Comparison of ENCODE assay signal across 1 cellular context in genomic region chr1:145714524-145715111, GRCh38.
TF ChIP-seq lines count a peak whose summit lies in the region.

No MANE protein-coding gene starts in this region.

TF ChIP-seq in HepG2, 621 proteins besides CTCF, POLR2A, EP300 and RAD21 (continued from another document and continues in another):
- no peak for TF ChIP-seq MZF1 (CRISPR knock-in tag; IDR thresholded peaks at IDR 0.05; ENCODE audit: borderline replicate concordance)
- peak; percentile 67; the same call in 1 of the 2 replicates for TF ChIP-seq YEATS4 (CRISPR knock-in tag; IDR thresholded peaks at IDR 0.05; ENCODE audit: borderline replicate concordance)
- no peak for TF ChIP-seq ZNF567 (CRISPR knock-in tag; IDR thresholded peaks at IDR 0.05; ENCODE audit: borderline replicate concordance)
- TF ChIP-seq ZNF850 (CRISPR knock-in tag; conservative IDR thresholded peaks at IDR 0.05), result no peak
- no peak for TF ChIP-seq HOXA7 (CRISPR knock-in tag; IDR thresholded peaks at IDR 0.05)
- no peak for TF ChIP-seq MAFG (CRISPR knock-in tag; IDR thresholded peaks at IDR 0.05)
- TF ChIP-seq, protein P1, sequence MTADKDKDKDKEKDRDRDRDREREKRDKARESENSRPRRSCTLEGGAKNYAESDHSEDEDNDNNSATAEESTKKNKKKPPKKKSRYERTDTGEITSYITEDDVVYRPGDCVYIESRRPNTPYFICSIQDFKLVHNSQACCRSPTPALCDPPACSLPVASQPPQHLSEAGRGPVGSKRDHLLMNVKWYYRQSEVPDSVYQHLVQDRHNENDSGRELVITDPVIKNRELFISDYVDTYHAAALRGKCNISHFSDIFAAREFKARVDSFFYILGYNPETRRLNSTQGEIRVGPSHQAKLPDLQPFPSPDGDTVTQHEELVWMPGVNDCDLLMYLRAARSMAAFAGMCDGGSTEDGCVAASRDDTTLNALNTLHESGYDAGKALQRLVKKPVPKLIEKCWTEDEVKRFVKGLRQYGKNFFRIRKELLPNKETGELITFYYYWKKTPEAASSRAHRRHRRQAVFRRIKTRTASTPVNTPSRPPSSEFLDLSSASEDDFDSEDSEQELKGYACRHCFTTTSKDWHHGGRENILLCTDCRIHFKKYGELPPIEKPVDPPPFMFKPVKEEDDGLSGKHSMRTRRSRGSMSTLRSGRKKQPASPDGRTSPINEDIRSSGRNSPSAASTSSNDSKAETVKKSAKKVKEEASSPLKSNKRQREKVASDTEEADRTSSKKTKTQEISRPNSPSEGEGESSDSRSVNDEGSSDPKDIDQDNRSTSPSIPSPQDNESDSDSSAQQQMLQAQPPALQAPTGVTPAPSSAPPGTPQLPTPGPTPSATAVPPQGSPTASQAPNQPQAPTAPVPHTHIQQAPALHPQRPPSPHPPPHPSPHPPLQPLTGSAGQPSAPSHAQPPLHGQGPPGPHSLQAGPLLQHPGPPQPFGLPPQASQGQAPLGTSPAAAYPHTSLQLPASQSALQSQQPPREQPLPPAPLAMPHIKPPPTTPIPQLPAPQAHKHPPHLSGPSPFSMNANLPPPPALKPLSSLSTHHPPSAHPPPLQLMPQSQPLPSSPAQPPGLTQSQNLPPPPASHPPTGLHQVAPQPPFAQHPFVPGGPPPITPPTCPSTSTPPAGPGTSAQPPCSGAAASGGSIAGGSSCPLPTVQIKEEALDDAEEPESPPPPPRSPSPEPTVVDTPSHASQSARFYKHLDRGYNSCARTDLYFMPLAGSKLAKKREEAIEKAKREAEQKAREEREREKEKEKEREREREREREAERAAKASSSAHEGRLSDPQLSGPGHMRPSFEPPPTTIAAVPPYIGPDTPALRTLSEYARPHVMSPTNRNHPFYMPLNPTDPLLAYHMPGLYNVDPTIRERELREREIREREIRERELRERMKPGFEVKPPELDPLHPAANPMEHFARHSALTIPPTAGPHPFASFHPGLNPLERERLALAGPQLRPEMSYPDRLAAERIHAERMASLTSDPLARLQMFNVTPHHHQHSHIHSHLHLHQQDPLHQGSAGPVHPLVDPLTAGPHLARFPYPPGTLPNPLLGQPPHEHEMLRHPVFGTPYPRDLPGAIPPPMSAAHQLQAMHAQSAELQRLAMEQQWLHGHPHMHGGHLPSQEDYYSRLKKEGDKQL (CRISPR knock-in tag; IDR thresholded peaks at IDR 0.05; ENCODE audit: low read depth), result no peak
- TF ChIP-seq ZKSCAN5 (CRISPR knock-in tag; IDR thresholded peaks at IDR 0.05), result no peak
- no peak for TF ChIP-seq LCORL (IDR thresholded peaks at IDR 0.05)
- TF ChIP-seq LCORL (CRISPR knock-in tag; IDR thresholded peaks at IDR 0.05), result peak; percentile 89
- TF ChIP-seq ZMYM3 (CRISPR knock-in tag; IDR thresholded peaks at IDR 0.05), result peak; percentile 80
- no peak for TF ChIP-seq ZNF841 (CRISPR knock-in tag; IDR thresholded peaks at IDR 0.05; ENCODE audit: borderline replicate concordance)
- TF ChIP-seq, protein P2, sequence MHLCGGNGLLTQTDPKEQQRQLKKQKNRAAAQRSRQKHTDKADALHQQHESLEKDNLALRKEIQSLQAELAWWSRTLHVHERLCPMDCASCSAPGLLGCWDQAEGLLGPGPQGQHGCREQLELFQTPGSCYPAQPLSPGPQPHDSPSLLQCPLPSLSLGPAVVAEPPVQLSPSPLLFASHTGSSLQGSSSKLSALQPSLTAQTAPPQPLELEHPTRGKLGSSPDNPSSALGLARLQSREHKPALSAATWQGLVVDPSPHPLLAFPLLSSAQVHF (CRISPR knock-in tag; IDR thresholded peaks at IDR 0.05), result no peak
- no peak for TF ChIP-seq ZNF616 (CRISPR knock-in tag; IDR thresholded peaks at IDR 0.05; ENCODE audit: low read depth)
- 0 out of 2 replicates have a peak, but pooled peaks have one; percentile 71 for TF ChIP-seq ZNF678 (CRISPR knock-in tag; IDR thresholded peaks at IDR 0.05)
- TF ChIP-seq ZFP1 (CRISPR knock-in tag; IDR thresholded peaks at IDR 0.05), result no peak
- no peak for TF ChIP-seq ZNF34 (CRISPR knock-in tag; IDR thresholded peaks at IDR 0.05; ENCODE audit: borderline replicate concordance)
- peak; percentile 60 for TF ChIP-seq ERF (CRISPR knock-in tag; IDR thresholded peaks at IDR 0.05)
- TF ChIP-seq, protein P3, sequence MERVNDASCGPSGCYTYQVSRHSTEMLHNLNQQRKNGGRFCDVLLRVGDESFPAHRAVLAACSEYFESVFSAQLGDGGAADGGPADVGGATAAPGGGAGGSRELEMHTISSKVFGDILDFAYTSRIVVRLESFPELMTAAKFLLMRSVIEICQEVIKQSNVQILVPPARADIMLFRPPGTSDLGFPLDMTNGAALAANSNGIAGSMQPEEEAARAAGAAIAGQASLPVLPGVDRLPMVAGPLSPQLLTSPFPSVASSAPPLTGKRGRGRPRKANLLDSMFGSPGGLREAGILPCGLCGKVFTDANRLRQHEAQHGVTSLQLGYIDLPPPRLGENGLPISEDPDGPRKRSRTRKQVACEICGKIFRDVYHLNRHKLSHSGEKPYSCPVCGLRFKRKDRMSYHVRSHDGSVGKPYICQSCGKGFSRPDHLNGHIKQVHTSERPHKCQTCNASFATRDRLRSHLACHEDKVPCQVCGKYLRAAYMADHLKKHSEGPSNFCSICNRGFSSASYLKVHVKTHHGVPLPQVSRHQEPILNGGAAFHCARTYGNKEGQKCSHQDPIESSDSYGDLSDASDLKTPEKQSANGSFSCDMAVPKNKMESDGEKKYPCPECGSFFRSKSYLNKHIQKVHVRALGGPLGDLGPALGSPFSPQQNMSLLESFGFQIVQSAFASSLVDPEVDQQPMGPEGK (CRISPR knock-in tag; IDR thresholded peaks at IDR 0.05), result peak; percentile 39; the same call in 1 of the 2 replicates
- no peak for TF ChIP-seq ZFP41 (CRISPR knock-in tag; IDR thresholded peaks at IDR 0.05; ENCODE audit: borderline replicate concordance)
- no peak for TF ChIP-seq AGO1 (IDR thresholded peaks at IDR 0.05; ENCODE audit: low read depth, low read length, poor library complexity, severe bottlenecking)
- peak; percentile 68; the same call in 1 of the 2 replicates for TF ChIP-seq MYC (CRISPR knock-in tag; IDR thresholded peaks at IDR 0.05; ENCODE audit: borderline replicate concordance)
- no peak for TF ChIP-seq HDAC6 (IDR thresholded peaks at IDR 0.05; ENCODE audit: low read depth, low read length)
- peak; percentile 96; the same call in 1 of the 2 replicates for TF ChIP-seq ZNF775 (CRISPR knock-in tag; IDR thresholded peaks at IDR 0.05; ENCODE audit: borderline replicate concordance)
- no peak for TF ChIP-seq ZBTB8A (CRISPR knock-in tag; IDR thresholded peaks at IDR 0.05; ENCODE audit: borderline replicate concordance, low read depth)
- 0 out of 2 replicates have a peak, but pooled peaks have one; percentile 19 for TF ChIP-seq NCOA2 (CRISPR knock-in tag; IDR thresholded peaks at IDR 0.05)
- TF ChIP-seq ZNF30 (CRISPR knock-in tag; IDR thresholded peaks at IDR 0.05), result 0 out of 2 replicates have a peak, but pooled peaks have one; percentile 73
- TF ChIP-seq SPEN (CRISPR knock-in tag; IDR thresholded peaks at IDR 0.05; ENCODE audit: low read depth), result peak; percentile 80
- no peak for TF ChIP-seq TP53 (CRISPR knock-in tag; conservative IDR thresholded peaks at IDR 0.05)
- no peak for TF ChIP-seq HNRNPK (IDR thresholded peaks at IDR 0.05; ENCODE audit: low read depth, low read length, poor library complexity, severe bottlenecking)
- no peak for TF ChIP-seq ONECUT2 (CRISPR knock-in tag; IDR thresholded peaks at IDR 0.05)
- no peak for TF ChIP-seq ZNF235 (CRISPR knock-in tag; IDR thresholded peaks at IDR 0.05; ENCODE audit: borderline replicate concordance)
- TF ChIP-seq, protein P4, sequence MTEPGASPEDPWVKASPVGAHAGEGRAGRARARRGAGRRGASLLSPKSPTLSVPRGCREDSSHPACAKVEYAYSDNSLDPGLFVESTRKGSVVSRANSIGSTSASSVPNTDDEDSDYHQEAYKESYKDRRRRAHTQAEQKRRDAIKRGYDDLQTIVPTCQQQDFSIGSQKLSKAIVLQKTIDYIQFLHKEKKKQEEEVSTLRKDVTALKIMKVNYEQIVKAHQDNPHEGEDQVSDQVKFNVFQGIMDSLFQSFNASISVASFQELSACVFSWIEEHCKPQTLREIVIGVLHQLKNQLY (CRISPR knock-in tag; IDR thresholded peaks at IDR 0.05), result no peak
- TF ChIP-seq CEBPB (IDR thresholded peaks at IDR 0.05; ENCODE audit: borderline replicate concordance, low read depth, low read length), result peak; percentile 37
- no peak for TF ChIP-seq CREB1 (IDR thresholded peaks at IDR 0.05)
- TF ChIP-seq CREB1 (CRISPR knock-in tag; IDR thresholded peaks at IDR 0.05), result no peak
- no peak for TF ChIP-seq IKZF1 (IDR thresholded peaks at IDR 0.05)
- no peak for TF ChIP-seq CCAR2 (optimal IDR thresholded peaks at IDR 0.05; ENCODE audit: low read depth, low read length)
- TF ChIP-seq ZNF44 (CRISPR knock-in tag; IDR thresholded peaks at IDR 0.05), result peak; percentile 89; the same call in 1 of the 2 replicates
- TF ChIP-seq CBX1 (IDR thresholded peaks at IDR 0.05; ENCODE audit: low read depth), result no peak
- TF ChIP-seq ZNF354B (CRISPR knock-in tag; IDR thresholded peaks at IDR 0.05), result no peak
- TF ChIP-seq SIX1 (CRISPR knock-in tag; IDR thresholded peaks at IDR 0.05; ENCODE audit: borderline replicate concordance), result no peak; the same call in 1 of the 2 replicates
- no peak for TF ChIP-seq ZNF550 (CRISPR knock-in tag; IDR thresholded peaks at IDR 0.05; ENCODE audit: borderline replicate concordance)
- 0 out of 2 replicates have a peak, but pooled peaks have one; percentile 37 for TF ChIP-seq WIZ (CRISPR knock-in tag; IDR thresholded peaks at IDR 0.05)
- no peak for TF ChIP-seq SMARCC2 (IDR thresholded peaks at IDR 0.05)
- no peak for TF ChIP-seq ZNF564 (CRISPR knock-in tag; IDR thresholded peaks at IDR 0.05)
- TF ChIP-seq, protein P5, sequence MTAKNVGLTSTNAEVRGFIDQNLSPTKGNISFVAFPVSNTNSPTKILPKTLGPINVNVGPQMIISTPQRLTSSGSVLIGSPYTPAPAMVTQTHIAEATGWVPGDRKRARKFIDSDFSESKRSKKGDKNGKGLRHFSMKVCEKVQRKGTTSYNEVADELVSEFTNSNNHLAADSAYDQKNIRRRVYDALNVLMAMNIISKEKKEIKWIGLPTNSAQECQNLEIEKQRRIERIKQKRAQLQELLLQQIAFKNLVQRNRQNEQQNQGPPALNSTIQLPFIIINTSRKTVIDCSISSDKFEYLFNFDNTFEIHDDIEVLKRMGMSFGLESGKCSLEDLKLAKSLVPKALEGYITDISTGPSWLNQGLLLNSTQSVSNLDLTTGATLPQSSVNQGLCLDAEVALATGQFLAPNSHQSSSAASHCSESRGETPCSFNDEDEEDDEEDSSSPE (CRISPR knock-in tag; IDR thresholded peaks at IDR 0.05), result peak; percentile 65
- TF ChIP-seq, protein P6, sequence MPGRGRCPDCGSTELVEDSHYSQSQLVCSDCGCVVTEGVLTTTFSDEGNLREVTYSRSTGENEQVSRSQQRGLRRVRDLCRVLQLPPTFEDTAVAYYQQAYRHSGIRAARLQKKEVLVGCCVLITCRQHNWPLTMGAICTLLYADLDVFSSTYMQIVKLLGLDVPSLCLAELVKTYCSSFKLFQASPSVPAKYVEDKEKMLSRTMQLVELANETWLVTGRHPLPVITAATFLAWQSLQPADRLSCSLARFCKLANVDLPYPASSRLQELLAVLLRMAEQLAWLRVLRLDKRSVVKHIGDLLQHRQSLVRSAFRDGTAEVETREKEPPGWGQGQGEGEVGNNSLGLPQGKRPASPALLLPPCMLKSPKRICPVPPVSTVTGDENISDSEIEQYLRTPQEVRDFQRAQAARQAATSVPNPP (CRISPR knock-in tag; IDR thresholded peaks at IDR 0.05), result no peak
- peak; percentile 73 for TF ChIP-seq RXRA (CRISPR knock-in tag; IDR thresholded peaks at IDR 0.05)
- TF ChIP-seq ZZZ3 (CRISPR knock-in tag; IDR thresholded peaks at IDR 0.05; ENCODE audit: borderline replicate concordance), result no peak
- TF ChIP-seq NR2F1 (CRISPR knock-in tag; IDR thresholded peaks at IDR 0.05), result peak; percentile 31 to 45; a peak in 1 of 4 replicates
- TF ChIP-seq RORA (CRISPR knock-in tag; IDR thresholded peaks at IDR 0.05), result peak; percentile 23; the same call in 1 of the 2 replicates
- TF ChIP-seq ZNF747 (CRISPR knock-in tag; IDR thresholded peaks at IDR 0.05; ENCODE audit: borderline replicate concordance), result no peak; the same call in 1 of the 2 replicates
- no peak for TF ChIP-seq KDM4B (CRISPR knock-in tag; IDR thresholded peaks at IDR 0.05)
- peak; percentile 84; the same call in 1 of the 2 replicates for TF ChIP-seq MTERF4 (CRISPR knock-in tag; IDR thresholded peaks at IDR 0.05)
- TF ChIP-seq PHB2 (IDR thresholded peaks at IDR 0.05; ENCODE audit: partially characterized antibody), result no peak
- peak; percentile 97; the same call in 1 of the 2 replicates for TF ChIP-seq ZNF232 (CRISPR knock-in tag; IDR thresholded peaks at IDR 0.05; ENCODE audit: borderline replicate concordance)
- no peak for TF ChIP-seq NONO (IDR thresholded peaks at IDR 0.05)
- 0 out of 2 replicates have a peak, but pooled peaks have one; percentile 26 for TF ChIP-seq NONO (CRISPR knock-in tag; conservative IDR thresholded peaks at IDR 0.05)
- no peak for TF ChIP-seq ZNF660 (CRISPR knock-in tag; IDR thresholded peaks at IDR 0.05; ENCODE audit: borderline replicate concordance, low read depth)
- TF ChIP-seq, protein P7, sequence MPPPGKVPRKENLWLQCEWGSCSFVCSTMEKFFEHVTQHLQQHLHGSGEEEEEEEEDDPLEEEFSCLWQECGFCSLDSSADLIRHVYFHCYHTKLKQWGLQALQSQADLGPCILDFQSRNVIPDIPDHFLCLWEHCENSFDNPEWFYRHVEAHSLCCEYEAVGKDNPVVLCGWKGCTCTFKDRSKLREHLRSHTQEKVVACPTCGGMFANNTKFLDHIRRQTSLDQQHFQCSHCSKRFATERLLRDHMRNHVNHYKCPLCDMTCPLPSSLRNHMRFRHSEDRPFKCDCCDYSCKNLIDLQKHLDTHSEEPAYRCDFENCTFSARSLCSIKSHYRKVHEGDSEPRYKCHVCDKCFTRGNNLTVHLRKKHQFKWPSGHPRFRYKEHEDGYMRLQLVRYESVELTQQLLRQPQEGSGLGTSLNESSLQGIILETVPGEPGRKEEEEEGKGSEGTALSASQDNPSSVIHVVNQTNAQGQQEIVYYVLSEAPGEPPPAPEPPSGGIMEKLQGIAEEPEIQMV (CRISPR knock-in tag; IDR thresholded peaks at IDR 0.05; ENCODE audit: low read depth), result peak; percentile 53; the same call in 1 of the 2 replicates
- no peak; the same call in 1 of the 2 replicates for TF ChIP-seq IRX3 (CRISPR knock-in tag; IDR thresholded peaks at IDR 0.05; ENCODE audit: borderline replicate concordance, low read depth)
- TF ChIP-seq LBX2 (CRISPR knock-in tag; IDR thresholded peaks at IDR 0.05; ENCODE audit: borderline replicate concordance), result no peak
- TF ChIP-seq KLF15 (CRISPR knock-in tag; IDR thresholded peaks at IDR 0.05; ENCODE audit: borderline replicate concordance), result no peak
